In the genomic region with DNA sequence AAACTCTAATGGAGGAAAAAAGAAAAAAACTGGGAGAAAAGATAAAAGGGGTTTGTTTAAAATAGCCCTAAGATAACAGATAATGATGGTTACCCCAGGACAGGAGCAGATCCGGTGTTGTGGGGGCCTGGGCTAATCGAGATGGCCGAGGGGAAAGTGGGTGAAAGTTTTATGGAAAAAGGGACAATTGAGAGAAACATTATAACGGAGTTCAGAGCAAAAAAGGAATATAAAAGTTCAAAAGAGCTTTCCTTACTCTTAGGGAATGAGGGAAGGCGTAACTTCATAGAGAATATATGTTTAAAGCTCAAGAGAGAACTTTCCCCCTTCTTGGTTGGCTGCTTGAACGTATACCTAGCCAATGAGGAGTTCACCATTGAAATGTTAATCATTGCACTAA, we compare ENCODE assay signal across 1 cellular context.
TF ChIP-seq lines count a peak whose summit lies in the region.

No MANE protein-coding gene starts in this region.

TF ChIP-seq in K562, 482 proteins besides CTCF, POLR2A, EP300 and RAD21 (continued from another document):
- TF ChIP-seq, protein P1, sequence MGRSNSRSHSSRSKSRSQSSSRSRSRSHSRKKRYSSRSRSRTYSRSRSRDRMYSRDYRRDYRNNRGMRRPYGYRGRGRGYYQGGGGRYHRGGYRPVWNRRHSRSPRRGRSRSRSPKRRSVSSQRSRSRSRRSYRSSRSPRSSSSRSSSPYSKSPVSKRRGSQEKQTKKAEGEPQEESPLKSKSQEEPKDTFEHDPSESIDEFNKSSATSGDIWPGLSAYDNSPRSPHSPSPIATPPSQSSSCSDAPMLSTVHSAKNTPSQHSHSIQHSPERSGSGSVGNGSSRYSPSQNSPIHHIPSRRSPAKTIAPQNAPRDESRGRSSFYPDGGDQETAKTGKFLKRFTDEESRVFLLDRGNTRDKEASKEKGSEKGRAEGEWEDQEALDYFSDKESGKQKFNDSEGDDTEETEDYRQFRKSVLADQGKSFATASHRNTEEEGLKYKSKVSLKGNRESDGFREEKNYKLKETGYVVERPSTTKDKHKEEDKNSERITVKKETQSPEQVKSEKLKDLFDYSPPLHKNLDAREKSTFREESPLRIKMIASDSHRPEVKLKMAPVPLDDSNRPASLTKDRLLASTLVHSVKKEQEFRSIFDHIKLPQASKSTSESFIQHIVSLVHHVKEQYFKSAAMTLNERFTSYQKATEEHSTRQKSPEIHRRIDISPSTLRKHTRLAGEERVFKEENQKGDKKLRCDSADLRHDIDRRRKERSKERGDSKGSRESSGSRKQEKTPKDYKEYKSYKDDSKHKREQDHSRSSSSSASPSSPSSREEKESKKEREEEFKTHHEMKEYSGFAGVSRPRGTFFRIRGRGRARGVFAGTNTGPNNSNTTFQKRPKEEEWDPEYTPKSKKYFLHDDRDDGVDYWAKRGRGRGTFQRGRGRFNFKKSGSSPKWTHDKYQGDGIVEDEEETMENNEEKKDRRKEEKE (IDR thresholded peaks at IDR 0.05; ENCODE audit: borderline replicate concordance in 1 of 2, control insufficient read depth in 1 of 2, low read depth in 2 of 2, low read length in 1 of 2) = no peak
- TF ChIP-seq MEIS2 (IDR thresholded peaks at IDR 0.05; ENCODE audit: partially characterized antibody) (no peak), ZNF592 (IDR thresholded peaks at IDR 0.05) (peak; percentile 39; the same call in 1 of the 2 replicates), DNMT1 (IDR thresholded peaks at IDR 0.05) (no peak), JUN (IDR thresholded peaks at IDR 0.05; ENCODE audit: borderline replicate concordance, low read depth, low read length) (no peak), JUN (CRISPR knock-in tag; IDR thresholded peaks at IDR 0.05; ENCODE audit: borderline replicate concordance) (no peak), TFAM (CRISPR knock-in tag; conservative IDR thresholded peaks at IDR 0.05) (no peak), ZNF695 (CRISPR knock-in tag; IDR thresholded peaks at IDR 0.05) (no peak), ZNF717 (CRISPR knock-in tag; IDR thresholded peaks at IDR 0.05) (no peak), BACH1 (tag; IDR thresholded peaks at IDR 0.05) (no peak), SMAD4 (CRISPR knock-in tag; conservative IDR thresholded peaks at IDR 0.05) (no peak), MECOM (CRISPR knock-in tag; IDR thresholded peaks at IDR 0.05) (no peak), TGIF2 (CRISPR knock-in tag; IDR thresholded peaks at IDR 0.05) (no peak), CTBP1 (IDR thresholded peaks at IDR 0.05; ENCODE audit: borderline replicate concordance) (no peak), ZBTB26 (CRISPR knock-in tag; IDR thresholded peaks at IDR 0.05) (no peak), ZNF282 (CRISPR knock-in tag; IDR thresholded peaks at IDR 0.05) (no peak), ARID1B (IDR thresholded peaks at IDR 0.05) (peak; percentile 51)
